8 cellular contexts compared by ENCODE assay signal in the genomic region with DNA sequence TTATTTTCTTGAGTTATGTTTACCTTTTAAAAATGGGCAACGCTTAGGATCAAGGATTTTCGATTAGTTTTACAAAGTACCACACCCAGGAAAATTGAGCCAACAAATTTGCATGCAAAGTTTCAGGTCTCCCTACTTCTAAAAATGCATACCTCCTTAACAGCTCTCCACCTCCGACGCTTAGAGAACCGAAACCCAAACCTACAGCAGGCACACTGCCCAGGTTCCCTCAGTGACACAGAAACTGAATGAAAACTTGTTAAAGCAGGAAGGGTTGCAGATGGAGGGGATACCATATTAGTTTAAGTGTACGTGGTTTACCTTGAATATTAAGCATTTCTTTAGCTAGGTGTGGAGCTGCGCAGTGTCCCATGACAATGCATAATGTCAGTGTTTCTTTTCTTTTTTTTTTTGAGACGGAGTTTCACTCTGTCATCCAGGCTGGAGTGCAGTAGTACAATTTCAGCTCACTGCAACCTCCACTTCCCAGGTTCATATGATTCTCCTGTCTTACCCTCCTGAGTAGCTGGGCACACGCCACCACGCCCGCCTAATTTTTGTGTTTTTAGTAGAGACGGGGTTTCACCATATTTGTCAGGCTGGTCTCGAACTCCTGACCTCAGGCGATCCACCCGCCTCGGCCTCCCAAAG. TPM values are rescaled to one million over a fixed set of nuclear protein-coding genes. Genes with fewer than 3 reads are reported as not detected.
DNase-seq lines count a peak whose midpoint lies in the region; ATAC-seq and TF ChIP-seq lines count a peak whose summit lies in the region.

No MANE protein-coding gene starts in this region.

- H3K4me1 ChIP-seq in colonic mucosa (peaks cover 6% of the 10 kb centered on the region), BE2C (no peaks in the 10 kb centered on the region)

- H3K9ac ChIP-seq in colonic mucosa (ENCODE audit: low read depth in 2 of 2, low read length in 2 of 2): no peak overlapping the region

- DNase-seq in NOMO-1 treated with DMSO at 0.1 percent for 48 hours (lab: John Stamatoyannopoulos, UW; ENCODE audit: unreplicated experiment) (peak; percentile 95), memory B cell (ENCODE audit: low spot score in 2 of 2) (peak; percentile 30 to 57), colonic mucosa (no peak), NCI-H1694 treated with DMSO at 0.1 percent for 48 hours (lab: John Stamatoyannopoulos, UW) (no peak), BE2C (no peak), OCI-M1 (lab: John Stamatoyannopoulos, UW) (no peak)

- H3K27me3 Mint-ChIP-seq in memory B cell: no peaks in the 10 kb centered on the region

- H3K9me3 ChIP-seq in colonic mucosa (no peaks in the 10 kb centered on the region), BE2C (no peaks in the 10 kb centered on the region)

- H3K36me3 ChIP-seq in colonic mucosa: no peaks in the 10 kb centered on the region
- peaks cover 6% of the 10 kb centered on the region for H3K36me3 ChIP-seq in BE2C

- H3K36me3 Mint-ChIP-seq in memory B cell: peaks cover 8% of the 10 kb centered on the region

- intact Hi-C loops in colonic mucosa (cut with DNase I): no loop called here

- no peak overlapping the region for H3K27ac ChIP-seq in colonic mucosa

- H3K4me3 Mint-ChIP-seq in memory B cell: peak overlapping the region; percentile 67

- H3K27me3 ChIP-seq in colonic mucosa: no peaks in the 10 kb centered on the region
- no peaks in the 10 kb centered on the region for H3K27me3 ChIP-seq in BE2C

- H3K4me3 ChIP-seq in colonic mucosa (no peak overlapping the region), BE2C (ENCODE audit: low read depth, low read length) (no peak overlapping the region)

- TF ChIP-seq CTCF in colonic mucosa (IDR thresholded peaks at IDR 0.05) (no peak), BE2C (IDR thresholded peaks at IDR 0.05; ENCODE audit: low read depth, low read length) (no peak)

- peak overlapping the region; percentile 56 for H3K27ac Mint-ChIP-seq in memory B cell

- ATAC-seq in GM18873 (IDR thresholded peaks at IDR 0.05; ENCODE audit: low FRiP score, unreplicated experiment) (peak; percentile 83), HG02642 (IDR thresholded peaks at IDR 0.05; ENCODE audit: poor library complexity, unreplicated experiment) (peak; percentile 70), memory B cell (ENCODE audit: low read depth) (peak; percentile 67)

- no peaks in the 10 kb centered on the region for H3K9me3 Mint-ChIP-seq in memory B cell

- peaks cover 52% of the 10 kb centered on the region for H3K4me1 Mint-ChIP-seq in memory B cell

RNA-seq across cellular contexts. Expression of a gene that starts 1.6 kb away (rescaled TPM):
- total RNA-seq in colonic mucosa: 100 to 1,000 TPM; 193 to 227 TPM
- 149 TPM for polyA plus RNA-seq in BE2C (2012; ENCODE audit: insufficient read depth, insufficient read length, low read depth)

Comparison
In these comparisons a context has a peak if more than half of its experiments do, and no peak if none do; other contexts are left out.
1. DNase-seq: peak in NOMO-1 treated with DMSO at 0.1 percent for 48 hours (single experiment) and memory B cell (2 of 2); none in colonic mucosa (single experiment), NCI-H1694 treated with DMSO at 0.1 percent for 48 hours (single experiment), BE2C (single experiment) and OCI-M1 (single experiment).
2. Peak in every context shown above with its lines, with median percentiles within 50 percentile points of each other: ATAC-seq.